ENCODE assay signal across 1 cellular context in the genomic region with DNA sequence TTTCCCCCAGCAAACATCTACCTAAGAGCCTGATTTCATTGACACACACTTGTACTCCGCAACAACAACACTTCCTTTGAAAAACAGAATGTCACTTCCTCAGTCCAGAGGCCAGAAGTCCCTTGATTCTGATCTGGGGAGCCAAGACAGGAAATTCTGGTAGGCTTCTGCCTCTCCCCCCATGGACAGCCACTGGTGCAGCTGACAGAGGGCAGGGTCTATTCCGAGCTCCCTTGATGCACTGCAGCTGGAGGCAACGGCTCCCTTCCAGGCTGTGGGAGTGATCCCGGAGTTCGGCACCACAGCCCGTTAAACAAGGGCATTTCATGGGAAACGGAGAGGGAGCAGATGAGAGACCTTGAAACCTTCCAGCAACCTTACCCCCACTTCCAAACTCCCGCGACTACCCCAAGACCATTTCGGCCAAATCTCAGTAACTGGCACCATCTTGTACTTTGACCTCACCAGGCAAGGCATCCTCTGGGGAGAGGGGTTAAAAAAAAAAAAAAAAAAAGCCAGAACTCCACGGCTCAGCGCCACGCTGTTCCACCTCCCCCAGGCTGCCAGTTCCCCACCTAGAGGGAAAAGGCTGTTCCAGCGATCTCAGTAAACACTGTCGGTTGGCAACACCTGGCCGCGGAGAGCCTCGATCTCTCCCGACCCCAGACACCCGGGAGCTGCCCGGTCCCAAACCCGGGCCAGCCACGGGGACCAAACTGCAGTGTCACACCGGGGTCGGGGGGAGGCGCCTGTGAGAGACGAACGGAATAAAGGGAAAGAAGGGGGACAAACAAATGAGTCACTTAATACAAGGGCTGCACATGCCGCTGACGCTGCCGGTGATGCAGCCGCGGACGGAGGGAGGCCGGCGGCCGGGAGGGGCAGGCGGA.
TF ChIP-seq lines count a peak whose summit lies in the region.

No MANE protein-coding gene starts in this region.

TF ChIP-seq in HepG2, 621 proteins besides CTCF, POLR2A, EP300 and RAD21 (continued from another document and continues in another):
- TF ChIP-seq CBX2 (IDR thresholded peaks at IDR 0.05; ENCODE audit: low read depth, low read length) = no peak
- TF ChIP-seq CBX2 (CRISPR knock-in tag; IDR thresholded peaks at IDR 0.05; ENCODE audit: low read depth) = no peak
- TF ChIP-seq NONO (IDR thresholded peaks at IDR 0.05) = no peak
- TF ChIP-seq NONO (CRISPR knock-in tag; conservative IDR thresholded peaks at IDR 0.05) = no peak; the same call in 1 of the 2 replicates
- no peak for TF ChIP-seq ERF (CRISPR knock-in tag; IDR thresholded peaks at IDR 0.05)
- TF ChIP-seq, protein P1, sequence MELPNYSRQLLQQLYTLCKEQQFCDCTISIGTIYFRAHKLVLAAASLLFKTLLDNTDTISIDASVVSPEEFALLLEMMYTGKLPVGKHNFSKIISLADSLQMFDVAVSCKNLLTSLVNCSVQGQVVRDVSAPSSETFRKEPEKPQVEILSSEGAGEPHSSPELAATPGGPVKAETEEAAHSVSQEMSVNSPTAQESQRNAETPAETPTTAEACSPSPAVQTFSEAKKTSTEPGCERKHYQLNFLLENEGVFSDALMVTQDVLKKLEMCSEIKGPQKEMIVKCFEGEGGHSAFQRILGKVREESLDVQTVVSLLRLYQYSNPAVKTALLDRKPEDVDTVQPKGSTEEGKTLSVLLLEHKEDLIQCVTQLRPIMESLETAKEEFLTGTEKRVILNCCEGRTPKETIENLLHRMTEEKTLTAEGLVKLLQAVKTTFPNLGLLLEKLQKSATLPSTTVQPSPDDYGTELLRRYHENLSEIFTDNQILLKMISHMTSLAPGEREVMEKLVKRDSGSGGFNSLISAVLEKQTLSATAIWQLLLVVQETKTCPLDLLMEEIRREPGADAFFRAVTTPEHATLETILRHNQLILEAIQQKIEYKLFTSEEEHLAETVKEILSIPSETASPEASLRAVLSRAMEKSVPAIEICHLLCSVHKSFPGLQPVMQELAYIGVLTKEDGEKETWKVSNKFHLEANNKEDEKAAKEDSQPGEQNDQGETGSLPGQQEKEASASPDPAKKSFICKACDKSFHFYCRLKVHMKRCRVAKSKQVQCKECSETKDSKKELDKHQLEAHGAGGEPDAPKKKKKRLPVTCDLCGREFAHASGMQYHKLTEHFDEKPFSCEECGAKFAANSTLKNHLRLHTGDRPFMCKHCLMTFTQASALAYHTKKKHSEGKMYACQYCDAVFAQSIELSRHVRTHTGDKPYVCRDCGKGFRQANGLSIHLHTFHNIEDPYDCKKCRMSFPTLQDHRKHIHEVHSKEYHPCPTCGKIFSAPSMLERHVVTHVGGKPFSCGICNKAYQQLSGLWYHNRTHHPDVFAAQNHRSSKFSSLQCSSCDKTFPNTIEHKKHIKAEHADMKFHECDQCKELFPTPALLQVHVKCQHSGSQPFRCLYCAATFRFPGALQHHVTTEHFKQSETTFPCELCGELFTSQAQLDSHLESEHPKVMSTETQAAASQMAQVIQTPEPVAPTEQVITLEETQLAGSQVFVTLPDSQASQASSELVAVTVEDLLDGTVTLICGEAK (IDR thresholded peaks at IDR 0.05) = no peak
- TF ChIP-seq, protein P1 (CRISPR knock-in tag; IDR thresholded peaks at IDR 0.05) = peak; percentile 50; the same call in 1 of the 2 replicates
- TF ChIP-seq, protein P2, sequence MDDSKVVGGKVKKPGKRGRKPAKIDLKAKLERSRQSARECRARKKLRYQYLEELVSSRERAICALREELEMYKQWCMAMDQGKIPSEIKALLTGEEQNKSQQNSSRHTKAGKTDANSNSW (CRISPR knock-in tag; IDR thresholded peaks at IDR 0.05; ENCODE audit: borderline replicate concordance) = no peak
- TF ChIP-seq, protein P3, sequence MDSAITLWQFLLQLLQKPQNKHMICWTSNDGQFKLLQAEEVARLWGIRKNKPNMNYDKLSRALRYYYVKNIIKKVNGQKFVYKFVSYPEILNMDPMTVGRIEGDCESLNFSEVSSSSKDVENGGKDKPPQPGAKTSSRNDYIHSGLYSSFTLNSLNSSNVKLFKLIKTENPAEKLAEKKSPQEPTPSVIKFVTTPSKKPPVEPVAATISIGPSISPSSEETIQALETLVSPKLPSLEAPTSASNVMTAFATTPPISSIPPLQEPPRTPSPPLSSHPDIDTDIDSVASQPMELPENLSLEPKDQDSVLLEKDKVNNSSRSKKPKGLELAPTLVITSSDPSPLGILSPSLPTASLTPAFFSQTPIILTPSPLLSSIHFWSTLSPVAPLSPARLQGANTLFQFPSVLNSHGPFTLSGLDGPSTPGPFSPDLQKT (CRISPR knock-in tag; IDR thresholded peaks at IDR 0.05; ENCODE audit: borderline replicate concordance) = no peak
- TF ChIP-seq ZFAT (CRISPR knock-in tag; conservative IDR thresholded peaks at IDR 0.05) = no peak
- TF ChIP-seq ZKSCAN8 (CRISPR knock-in tag; IDR thresholded peaks at IDR 0.05; ENCODE audit: borderline replicate concordance) = no peak; the same call in 1 of the 2 replicates
- TF ChIP-seq, protein P4, sequence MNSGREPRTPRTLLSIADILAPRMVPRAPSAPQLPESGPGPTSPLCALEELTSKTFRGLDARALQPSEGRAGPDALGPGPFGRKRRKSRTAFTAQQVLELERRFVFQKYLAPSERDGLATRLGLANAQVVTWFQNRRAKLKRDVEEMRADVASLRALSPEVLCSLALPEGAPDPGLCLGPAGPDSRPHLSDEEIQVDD (CRISPR knock-in tag; IDR thresholded peaks at IDR 0.05; ENCODE audit: borderline replicate concordance) = no peak
- TF ChIP-seq, protein P5, sequence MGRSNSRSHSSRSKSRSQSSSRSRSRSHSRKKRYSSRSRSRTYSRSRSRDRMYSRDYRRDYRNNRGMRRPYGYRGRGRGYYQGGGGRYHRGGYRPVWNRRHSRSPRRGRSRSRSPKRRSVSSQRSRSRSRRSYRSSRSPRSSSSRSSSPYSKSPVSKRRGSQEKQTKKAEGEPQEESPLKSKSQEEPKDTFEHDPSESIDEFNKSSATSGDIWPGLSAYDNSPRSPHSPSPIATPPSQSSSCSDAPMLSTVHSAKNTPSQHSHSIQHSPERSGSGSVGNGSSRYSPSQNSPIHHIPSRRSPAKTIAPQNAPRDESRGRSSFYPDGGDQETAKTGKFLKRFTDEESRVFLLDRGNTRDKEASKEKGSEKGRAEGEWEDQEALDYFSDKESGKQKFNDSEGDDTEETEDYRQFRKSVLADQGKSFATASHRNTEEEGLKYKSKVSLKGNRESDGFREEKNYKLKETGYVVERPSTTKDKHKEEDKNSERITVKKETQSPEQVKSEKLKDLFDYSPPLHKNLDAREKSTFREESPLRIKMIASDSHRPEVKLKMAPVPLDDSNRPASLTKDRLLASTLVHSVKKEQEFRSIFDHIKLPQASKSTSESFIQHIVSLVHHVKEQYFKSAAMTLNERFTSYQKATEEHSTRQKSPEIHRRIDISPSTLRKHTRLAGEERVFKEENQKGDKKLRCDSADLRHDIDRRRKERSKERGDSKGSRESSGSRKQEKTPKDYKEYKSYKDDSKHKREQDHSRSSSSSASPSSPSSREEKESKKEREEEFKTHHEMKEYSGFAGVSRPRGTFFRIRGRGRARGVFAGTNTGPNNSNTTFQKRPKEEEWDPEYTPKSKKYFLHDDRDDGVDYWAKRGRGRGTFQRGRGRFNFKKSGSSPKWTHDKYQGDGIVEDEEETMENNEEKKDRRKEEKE (IDR thresholded peaks at IDR 0.05) = no peak
- TF ChIP-seq ZFY (CRISPR knock-in tag; IDR thresholded peaks at IDR 0.05) = peak; percentile 41; the same call in 1 of the 2 replicates
- TF ChIP-seq, protein P6, sequence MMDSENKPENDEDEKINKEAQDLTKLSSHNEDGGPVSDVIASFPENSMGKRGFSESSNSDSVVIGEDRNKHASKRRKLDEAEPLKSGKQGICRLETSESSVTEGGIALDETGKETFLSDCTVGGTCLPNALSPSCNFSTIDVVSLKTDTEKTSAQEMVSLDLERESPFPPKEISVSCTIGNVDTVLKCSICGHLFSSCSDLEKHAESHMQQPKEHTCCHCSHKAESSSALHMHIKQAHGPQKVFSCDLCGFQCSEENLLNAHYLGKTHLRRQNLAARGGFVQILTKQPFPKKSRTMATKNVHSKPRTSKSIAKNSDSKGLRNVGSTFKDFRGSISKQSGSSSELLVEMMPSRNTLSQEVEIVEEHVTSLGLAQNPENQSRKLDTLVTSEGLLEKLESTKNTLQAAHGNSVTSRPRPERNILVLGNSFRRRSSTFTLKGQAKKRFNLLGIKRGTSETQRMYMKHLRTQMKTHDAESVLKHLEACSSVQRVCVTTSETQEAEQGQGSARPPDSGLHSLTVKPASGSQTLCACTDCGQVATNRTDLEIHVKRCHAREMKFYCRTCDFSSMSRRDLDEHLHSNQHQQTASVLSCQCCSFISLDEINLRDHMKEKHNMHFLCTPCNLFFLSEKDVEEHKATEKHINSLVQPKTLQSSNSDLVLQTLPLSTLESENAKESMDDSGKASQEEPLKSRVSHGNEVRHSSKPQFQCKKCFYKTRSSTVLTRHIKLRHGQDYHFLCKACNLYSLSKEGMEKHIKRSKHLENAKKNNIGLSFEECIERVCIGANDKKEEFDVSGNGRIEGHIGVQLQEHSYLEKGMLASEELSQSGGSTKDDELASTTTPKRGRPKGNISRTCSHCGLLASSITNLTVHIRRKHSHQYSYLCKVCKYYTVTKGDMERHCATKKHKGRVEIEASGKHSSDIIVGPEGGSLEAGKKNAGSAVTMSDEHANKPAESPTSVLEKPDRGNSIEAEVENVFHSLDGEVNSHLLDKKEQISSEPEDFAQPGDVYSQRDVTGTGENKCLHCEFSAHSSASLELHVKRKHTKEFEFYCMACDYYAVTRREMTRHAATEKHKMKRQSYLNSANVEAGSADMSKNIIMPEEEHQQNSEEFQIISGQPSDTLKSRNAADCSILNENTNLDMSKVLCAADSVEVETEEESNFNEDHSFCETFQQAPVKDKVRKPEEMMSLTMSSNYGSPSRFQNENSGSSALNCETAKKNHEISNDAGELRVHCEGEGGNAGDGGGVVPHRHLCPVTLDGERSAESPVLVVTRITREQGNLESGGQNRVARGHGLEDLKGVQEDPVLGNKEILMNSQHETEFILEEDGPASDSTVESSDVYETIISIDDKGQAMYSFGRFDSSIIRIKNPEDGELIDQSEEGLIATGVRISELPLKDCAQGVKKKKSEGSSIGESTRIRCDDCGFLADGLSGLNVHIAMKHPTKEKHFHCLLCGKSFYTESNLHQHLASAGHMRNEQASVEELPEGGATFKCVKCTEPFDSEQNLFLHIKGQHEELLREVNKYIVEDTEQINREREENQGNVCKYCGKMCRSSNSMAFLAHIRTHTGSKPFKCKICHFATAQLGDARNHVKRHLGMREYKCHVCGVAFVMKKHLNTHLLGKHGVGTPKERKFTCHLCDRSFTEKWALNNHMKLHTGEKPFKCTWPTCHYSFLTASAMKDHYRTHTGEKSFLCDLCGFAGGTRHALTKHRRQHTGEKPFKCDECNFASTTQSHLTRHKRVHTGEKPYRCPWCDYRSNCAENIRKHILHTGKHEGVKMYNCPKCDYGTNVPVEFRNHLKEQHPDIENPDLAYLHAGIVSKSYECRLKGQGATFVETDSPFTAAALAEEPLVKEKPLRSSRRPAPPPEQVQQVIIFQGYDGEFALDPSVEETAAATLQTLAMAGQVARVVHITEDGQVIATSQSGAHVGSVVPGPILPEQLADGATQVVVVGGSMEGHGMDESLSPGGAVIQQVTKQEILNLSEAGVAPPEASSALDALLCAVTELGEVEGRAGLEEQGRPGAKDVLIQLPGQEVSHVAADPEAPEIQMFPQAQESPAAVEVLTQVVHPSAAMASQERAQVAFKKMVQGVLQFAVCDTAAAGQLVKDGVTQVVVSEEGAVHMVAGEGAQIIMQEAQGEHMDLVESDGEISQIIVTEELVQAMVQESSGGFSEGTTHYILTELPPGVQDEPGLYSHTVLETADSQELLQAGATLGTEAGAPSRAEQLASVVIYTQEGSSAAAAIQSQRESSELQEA (CRISPR knock-in tag; IDR thresholded peaks at IDR 0.05; ENCODE audit: not compliant biosample characterization) = no peak
- no peak for TF ChIP-seq TP53 (CRISPR knock-in tag; conservative IDR thresholded peaks at IDR 0.05)
- TF ChIP-seq, protein P7, sequence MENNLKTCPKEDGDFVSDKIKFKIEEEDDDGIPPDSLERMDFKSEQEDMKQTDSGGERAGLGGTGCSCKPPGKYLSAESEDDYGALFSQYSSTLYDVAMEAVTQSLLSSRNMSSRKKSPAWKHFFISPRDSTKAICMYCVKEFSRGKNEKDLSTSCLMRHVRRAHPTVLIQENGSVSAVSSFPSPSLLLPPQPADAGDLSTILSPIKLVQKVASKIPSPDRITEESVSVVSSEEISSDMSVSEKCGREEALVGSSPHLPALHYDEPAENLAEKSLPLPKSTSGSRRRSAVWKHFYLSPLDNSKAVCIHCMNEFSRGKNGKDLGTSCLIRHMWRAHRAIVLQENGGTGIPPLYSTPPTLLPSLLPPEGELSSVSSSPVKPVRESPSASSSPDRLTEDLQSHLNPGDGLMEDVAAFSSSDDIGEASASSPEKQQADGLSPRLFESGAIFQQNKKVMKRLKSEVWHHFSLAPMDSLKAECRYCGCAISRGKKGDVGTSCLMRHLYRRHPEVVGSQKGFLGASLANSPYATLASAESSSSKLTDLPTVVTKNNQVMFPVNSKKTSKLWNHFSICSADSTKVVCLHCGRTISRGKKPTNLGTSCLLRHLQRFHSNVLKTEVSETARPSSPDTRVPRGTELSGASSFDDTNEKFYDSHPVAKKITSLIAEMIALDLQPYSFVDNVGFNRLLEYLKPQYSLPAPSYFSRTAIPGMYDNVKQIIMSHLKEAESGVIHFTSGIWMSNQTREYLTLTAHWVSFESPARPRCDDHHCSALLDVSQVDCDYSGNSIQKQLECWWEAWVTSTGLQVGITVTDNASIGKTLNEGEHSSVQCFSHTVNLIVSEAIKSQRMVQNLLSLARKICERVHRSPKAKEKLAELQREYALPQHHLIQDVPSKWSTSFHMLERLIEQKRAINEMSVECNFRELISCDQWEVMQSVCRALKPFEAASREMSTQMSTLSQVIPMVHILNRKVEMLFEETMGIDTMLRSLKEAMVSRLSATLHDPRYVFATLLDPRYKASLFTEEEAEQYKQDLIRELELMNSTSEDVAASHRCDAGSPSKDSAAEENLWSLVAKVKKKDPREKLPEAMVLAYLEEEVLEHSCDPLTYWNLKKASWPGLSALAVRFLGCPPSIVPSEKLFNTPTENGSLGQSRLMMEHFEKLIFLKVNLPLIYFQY (CRISPR knock-in tag; IDR thresholded peaks at IDR 0.05; ENCODE audit: borderline replicate concordance) = no peak; the same call in 1 of the 2 replicates
- TF ChIP-seq ISL2 (CRISPR knock-in tag; IDR thresholded peaks at IDR 0.05) = no peak
